Comparison of ENCODE assay signal across 1 cellular context in the genomic region with DNA sequence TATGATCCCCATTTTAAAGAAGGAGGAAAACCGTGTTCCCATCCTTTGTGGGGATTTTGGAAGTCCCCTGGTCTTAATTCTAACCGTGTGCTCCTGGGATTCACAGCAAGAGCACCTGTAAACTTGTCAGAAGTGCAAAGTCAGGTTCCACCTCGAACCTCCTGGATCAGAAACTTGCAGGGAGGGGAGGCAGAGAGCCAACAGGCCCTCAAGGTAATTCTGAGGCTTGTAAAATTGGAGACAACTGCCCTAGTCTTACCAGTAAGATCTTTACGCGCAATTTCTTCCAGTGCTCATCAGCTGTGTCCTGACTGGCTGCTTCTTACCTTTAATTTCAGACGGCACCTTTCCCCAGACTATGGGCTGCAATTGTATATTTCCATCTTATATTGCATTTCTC.
TF ChIP-seq lines count a peak whose summit lies in the region.

No MANE protein-coding gene starts in this region.

TF ChIP-seq in GM23338, 12 proteins besides CTCF, POLR2A, EP300 and RAD21 (continued from another document):
- TF ChIP-seq, protein P1, sequence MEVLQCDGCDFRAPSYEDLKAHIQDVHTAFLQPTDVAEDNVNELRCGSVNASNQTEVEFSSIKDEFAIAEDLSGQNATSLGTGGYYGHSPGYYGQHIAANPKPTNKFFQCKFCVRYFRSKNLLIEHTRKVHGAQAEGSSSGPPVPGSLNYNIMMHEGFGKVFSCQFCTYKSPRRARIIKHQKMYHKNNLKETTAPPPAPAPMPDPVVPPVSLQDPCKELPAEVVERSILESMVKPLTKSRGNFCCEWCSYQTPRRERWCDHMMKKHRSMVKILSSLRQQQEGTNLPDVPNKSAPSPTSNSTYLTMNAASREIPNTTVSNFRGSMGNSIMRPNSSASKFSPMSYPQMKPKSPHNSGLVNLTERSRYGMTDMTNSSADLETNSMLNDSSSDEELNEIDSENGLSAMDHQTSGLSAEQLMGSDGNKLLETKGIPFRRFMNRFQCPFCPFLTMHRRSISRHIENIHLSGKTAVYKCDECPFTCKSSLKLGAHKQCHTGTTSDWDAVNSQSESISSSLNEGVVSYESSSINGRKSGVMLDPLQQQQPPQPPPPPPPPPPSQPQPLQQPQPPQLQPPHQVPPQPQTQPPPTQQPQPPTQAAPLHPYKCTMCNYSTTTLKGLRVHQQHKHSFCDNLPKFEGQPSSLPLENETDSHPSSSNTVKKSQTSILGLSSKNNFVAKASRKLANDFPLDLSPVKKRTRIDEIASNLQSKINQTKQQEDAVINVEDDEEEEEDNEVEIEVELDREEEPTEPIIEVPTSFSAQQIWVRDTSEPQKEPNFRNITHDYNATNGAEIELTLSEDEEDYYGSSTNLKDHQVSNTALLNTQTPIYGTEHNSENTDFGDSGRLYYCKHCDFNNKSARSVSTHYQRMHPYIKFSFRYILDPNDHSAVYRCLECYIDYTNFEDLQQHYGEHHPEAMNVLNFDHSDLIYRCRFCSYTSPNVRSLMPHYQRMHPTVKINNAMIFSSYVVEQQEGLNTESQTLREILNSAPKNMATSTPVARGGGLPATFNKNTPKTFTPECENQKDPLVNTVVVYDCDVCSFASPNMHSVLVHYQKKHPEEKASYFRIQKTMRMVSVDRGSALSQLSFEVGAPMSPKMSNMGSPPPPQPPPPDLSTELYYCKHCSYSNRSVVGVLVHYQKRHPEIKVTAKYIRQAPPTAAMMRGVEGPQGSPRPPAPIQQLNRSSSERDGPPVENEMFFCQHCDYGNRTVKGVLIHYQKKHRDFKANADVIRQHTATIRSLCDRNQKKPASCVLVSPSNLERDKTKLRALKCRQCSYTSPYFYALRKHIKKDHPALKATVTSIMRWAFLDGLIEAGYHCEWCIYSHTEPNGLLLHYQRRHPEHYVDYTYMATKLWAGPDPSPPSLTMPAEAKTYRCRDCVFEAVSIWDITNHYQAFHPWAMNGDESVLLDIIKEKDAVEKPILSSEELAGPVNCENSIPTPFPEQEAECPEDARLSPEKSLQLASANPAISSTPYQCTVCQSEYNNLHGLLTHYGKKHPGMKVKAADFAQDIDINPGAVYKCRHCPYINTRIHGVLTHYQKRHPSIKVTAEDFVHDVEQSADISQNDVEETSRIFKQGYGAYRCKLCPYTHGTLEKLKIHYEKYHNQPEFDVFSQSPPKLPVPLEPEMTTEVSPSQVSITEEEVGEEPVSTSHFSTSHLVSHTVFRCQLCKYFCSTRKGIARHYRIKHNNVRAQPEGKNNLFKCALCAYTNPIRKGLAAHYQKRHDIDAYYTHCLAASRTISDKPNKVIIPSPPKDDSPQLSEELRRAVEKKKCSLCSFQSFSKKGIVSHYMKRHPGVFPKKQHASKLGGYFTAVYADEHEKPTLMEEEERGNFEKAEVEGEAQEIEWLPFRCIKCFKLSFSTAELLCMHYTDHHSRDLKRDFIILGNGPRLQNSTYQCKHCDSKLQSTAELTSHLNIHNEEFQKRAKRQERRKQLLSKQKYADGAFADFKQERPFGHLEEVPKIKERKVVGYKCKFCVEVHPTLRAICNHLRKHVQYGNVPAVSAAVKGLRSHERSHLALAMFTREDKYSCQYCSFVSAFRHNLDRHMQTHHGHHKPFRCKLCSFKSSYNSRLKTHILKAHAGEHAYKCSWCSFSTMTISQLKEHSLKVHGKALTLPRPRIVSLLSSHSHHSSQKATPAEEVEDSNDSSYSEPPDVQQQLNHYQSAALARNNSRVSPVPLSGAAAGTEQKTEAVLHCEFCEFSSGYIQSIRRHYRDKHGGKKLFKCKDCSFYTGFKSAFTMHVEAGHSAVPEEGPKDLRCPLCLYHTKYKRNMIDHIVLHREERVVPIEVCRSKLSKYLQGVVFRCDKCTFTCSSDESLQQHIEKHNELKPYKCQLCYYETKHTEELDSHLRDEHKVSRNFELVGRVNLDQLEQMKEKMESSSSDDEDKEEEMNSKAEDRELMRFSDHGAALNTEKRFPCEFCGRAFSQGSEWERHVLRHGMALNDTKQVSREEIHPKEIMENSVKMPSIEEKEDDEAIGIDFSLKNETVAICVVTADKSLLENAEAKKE (CRISPR knock-in tag; IDR thresholded peaks at IDR 0.05) = no peak
- TF ChIP-seq EZH2phosphoT487 (IDR thresholded peaks at IDR 0.05; ENCODE audit: unreplicated experiment) = no peak
- TF ChIP-seq POLR2AphosphoS5 (IDR thresholded peaks at IDR 0.05; ENCODE audit: low read depth) = no peak
- no peak for TF ChIP-seq ZNF331 (CRISPR knock-in tag; IDR thresholded peaks at IDR 0.05; ENCODE audit: low read depth)
